28 cellular contexts compared by ENCODE assay signal in the genomic region with DNA sequence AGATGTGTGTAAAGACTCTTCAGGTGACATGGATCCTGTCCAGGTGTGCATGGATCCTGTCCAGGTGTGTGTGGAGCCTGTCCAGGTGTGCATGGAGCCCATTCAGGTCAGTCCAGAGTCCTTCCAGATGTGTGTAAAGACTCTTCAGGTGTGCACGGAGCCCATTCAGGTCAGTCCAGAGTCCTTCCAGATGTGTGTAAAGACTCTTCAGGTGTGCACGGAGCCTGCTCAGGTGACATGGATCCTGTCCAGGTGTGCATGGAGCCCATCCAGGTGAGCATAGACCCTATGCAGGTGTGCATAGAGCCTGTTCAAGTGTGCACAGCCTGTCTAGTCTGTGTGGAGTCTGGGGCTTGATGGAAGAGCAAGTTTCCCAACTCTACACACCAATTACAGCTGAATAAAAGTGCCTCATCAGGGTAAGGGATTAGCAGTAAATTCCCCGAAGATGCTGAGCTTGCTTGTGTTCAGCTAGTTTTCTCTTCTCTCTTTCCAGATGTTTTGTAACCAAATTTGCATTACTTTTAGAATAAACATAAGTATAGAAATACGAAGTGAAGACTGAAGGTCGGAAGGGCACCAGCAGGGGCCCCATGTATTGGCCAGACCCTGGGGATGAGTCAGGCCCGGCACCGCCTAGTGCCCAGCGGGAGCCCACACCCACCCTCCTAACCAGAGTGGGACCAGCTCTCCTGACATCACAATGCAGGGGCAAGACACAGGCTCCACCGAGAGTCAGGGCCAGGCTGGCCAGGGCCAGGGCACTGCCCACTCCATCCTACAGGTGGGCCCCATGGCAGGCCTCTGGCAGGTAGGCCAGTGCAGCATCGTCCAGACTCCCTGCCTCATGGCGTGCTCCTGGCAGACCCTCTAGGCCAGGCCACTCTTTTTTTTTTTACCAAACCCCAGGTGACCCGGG. TPM values are rescaled to one million over a fixed set of nuclear protein-coding genes. Genes with fewer than 3 reads are reported as not detected.
DNase-seq lines count a peak whose midpoint lies in the region; ATAC-seq, FAIRE-seq and TF ChIP-seq lines count a peak whose summit lies in the region.
"Had no signal": no experiment of that assay in that cellular context is flagged by ENCODE, and none has a peak within 500 bp of the region (broad histone marks: within the 10 kb centered on the region; RNA-seq: fewer than 3 reads in every experiment).

No MANE protein-coding gene starts in this region.

- no peak overlapping the region for H3K4me3 ChIP-seq in H7 (ENCODE audit: insufficient read depth, low read depth, low read length)
- no peak overlapping the region for H3K4me3 ChIP-seq in RWPE2 (ENCODE audit: severe bottlenecking)
- no peak overlapping the region for H3K4me3 ChIP-seq in kidney (ENCODE audit: low read length in 2 of 2)
- H3K4me3 ChIP-seq: ascending aorta, pancreas, SK-N-MC, tibial nerve had no signal

- no peak overlapping the region for H3K9ac ChIP-seq in kidney (ENCODE audit: low read length in 2 of 2)

- FAIRE-seq in kidney (lab: Jason Lieb, UNC): no peak
- FAIRE-seq: GM12892, H54, pancreas, RCC 7860 had no signal

- BruUV-seq in Calu3 (replicated peaks; lab: Mats Ljungman, UMichigan): no TSS peak

- intact Hi-C loops in kidney (cut with DNase I): no loop called here
- intact Hi-C loops in Calu3 (cut with micrococcal nuclease; ENCODE audit: unreplicated experiment): no loop called here

- DNase-seq in H7 (peak; percentile 39), RWPE2 (ENCODE audit: low spot score) (peak; percentile 52), kidney (peak; percentile 64), smooth muscle cell of the brain vasculature (ENCODE audit: low read depth, low spot score) (peak; percentile 32), NCI-H526 (lab: John Stamatoyannopoulos, UW) (no peak), cerebellar nuclear complex (lab: John Stamatoyannopoulos, UW) (no peak), Calu3 (no peak)
- DNase-seq: activated CD8-positive, alpha-beta T cell treated with anti-CD3 and anti-CD28 coated beads for 36 hours; activated naive CD4-positive, alpha-beta T cell treated with anti-CD3 and anti-CD28 coated beads, Interleukin-2, amount 10 ng/mL, durations not matched to agents 7 days and 5 days; CD8-positive, alpha-beta memory T cell; DND-41; immature natural killer cell; Karpas-422; NCI-H1105; NCI-H2081 treated with DMSO at 0.1 percent for 48 hours; NCI-H510A treated with DMSO at 0.1 percent for 48 hours; stimulated activated CD4-positive, alpha-beta T cell treated with anti-CD3 and anti-CD28 coated beads, Interleukin-1b, Interleukin-23, amount 100 ng/mL, for 48 hours; stimulated activated naive CD4-positive, alpha-beta T cell had no signal

- H3K36me3 ChIP-seq in H7 (replicated peaks; ENCODE audit: control insufficient read depth, insufficient read depth, low read length) (no peaks in the 10 kb centered on the region), RWPE2 (ENCODE audit: low read depth) (no peaks in the 10 kb centered on the region), kidney (ENCODE audit: control insufficient read depth in 1 of 2, insufficient read depth in 2 of 2, low read length in 2 of 2) (no peaks in the 10 kb centered on the region)
- H3K36me3 ChIP-seq: ascending aorta, pancreas, tibial nerve had no signal

- H3K4me1 ChIP-seq in RWPE2 (ENCODE audit: insufficient read depth, poor library complexity, severe bottlenecking) (no peaks in the 10 kb centered on the region), kidney (ENCODE audit: control insufficient read depth in 1 of 2, insufficient read depth in 1 of 2, low read depth in 1 of 2, low read length in 2 of 2) (no peaks in the 10 kb centered on the region)
- H3K4me1 ChIP-seq: ascending aorta, pancreas had no signal

- H3K9me3 ChIP-seq in RWPE2 (ENCODE audit: severe bottlenecking) (no peaks in the 10 kb centered on the region), kidney (ENCODE audit: control insufficient read depth in 1 of 2, low read length in 2 of 2) (no peaks in the 10 kb centered on the region)
- H3K9me3 ChIP-seq: ascending aorta, pancreas, tibial nerve had no signal

- no peak for TF ChIP-seq CTCF in RWPE2 (IDR thresholded peaks at IDR 0.05; ENCODE audit: poor library complexity, severe bottlenecking)
- no peak for TF ChIP-seq CTCF in kidney (IDR thresholded peaks at IDR 0.05; ENCODE audit: borderline replicate concordance, extremely low read depth, insufficient read depth)
- no peak for TF ChIP-seq CTCF in Calu3 (IDR thresholded peaks at IDR 0.05; ENCODE audit: unreplicated experiment)

- H3K4me3 Mint-ChIP-seq in Calu3 (ENCODE audit: low read depth, unreplicated experiment): no peak overlapping the region
- H3K4me3 Mint-ChIP-seq: activated CD8-positive, alpha-beta T cell treated with anti-CD3 and anti-CD28 coated beads for 36 hours; activated naive CD4-positive, alpha-beta T cell treated with anti-CD3 and anti-CD28 coated beads, Interleukin-2, amount 10 ng/mL, durations not matched to agents 7 days and 5 days; activated T-cell treated with anti-CD3 and anti-CD28 coated beads, Interleukin-2, amount 50 U/mL, for 24 hours; CD8-positive, alpha-beta memory T cell; immature natural killer cell; WTC11 had no signal

- H3K27ac ChIP-seq in RWPE2 (ENCODE audit: poor library complexity, severe bottlenecking): no peak overlapping the region
- H3K27ac ChIP-seq in kidney (ENCODE audit: low read depth in 2 of 2, low read length in 2 of 2): no peak overlapping the region
- H3K27ac ChIP-seq: ascending aorta, pancreas, SK-N-MC, tibial nerve had no signal

- H3K4me1 Mint-ChIP-seq in Calu3 (ENCODE audit: low read depth, unreplicated experiment): no peaks in the 10 kb centered on the region

- no peak overlapping the region for H3K27ac Mint-ChIP-seq in Calu3 (ENCODE audit: unreplicated experiment)
- H3K27ac Mint-ChIP-seq: activated CD8-positive, alpha-beta T cell treated with anti-CD3 and anti-CD28 coated beads for 36 hours; activated naive CD4-positive, alpha-beta T cell treated with anti-CD3 and anti-CD28 coated beads, Interleukin-2, amount 10 ng/mL, durations not matched to agents 7 days and 5 days; activated T-cell treated with anti-CD3 and anti-CD28 coated beads, Interleukin-2, amount 50 U/mL, for 24 hours; CD8-positive, alpha-beta memory T cell; immature natural killer cell; WTC11 had no signal

- peaks cover 32% of the 10 kb centered on the region for H3K27me3 Mint-ChIP-seq in Calu3 (ENCODE audit: unreplicated experiment)

- no peaks in the 10 kb centered on the region for H3K27me3 ChIP-seq in H7 (ENCODE audit: control insufficient read depth, insufficient read depth, low read length)
- no peaks in the 10 kb centered on the region for H3K27me3 ChIP-seq in RWPE2 (ENCODE audit: insufficient read depth, poor library complexity, severe bottlenecking)
- H3K27me3 ChIP-seq: ascending aorta, pancreas, tibial nerve had no signal

- CTCF ChIA-PET in Calu3 (lab: Charles Lee): no interaction called here

- H3K36me3 Mint-ChIP-seq in Calu3 (ENCODE audit: insufficient read depth, unreplicated experiment): peaks cover 6% of the 10 kb centered on the region
- H3K36me3 Mint-ChIP-seq: activated naive CD4-positive, alpha-beta T cell treated with anti-CD3 and anti-CD28 coated beads, Interleukin-2, amount 10 ng/mL, durations not matched to agents 7 days and 5 days; CD8-positive, alpha-beta memory T cell; immature natural killer cell; WTC11 had no signal

- H3K9me3 Mint-ChIP-seq in Calu3 (ENCODE audit: low read depth, unreplicated experiment): no peaks in the 10 kb centered on the region
- H3K9me3 Mint-ChIP-seq: activated CD8-positive, alpha-beta T cell treated with anti-CD3 and anti-CD28 coated beads for 36 hours; activated naive CD4-positive, alpha-beta T cell treated with anti-CD3 and anti-CD28 coated beads, Interleukin-2, amount 10 ng/mL, durations not matched to agents 7 days and 5 days; activated T-cell treated with anti-CD3 and anti-CD28 coated beads, Interleukin-2, amount 50 U/mL, for 24 hours; CD8-positive, alpha-beta memory T cell; immature natural killer cell; WTC11 had no signal

- ATAC-seq in RWPE2 (ENCODE audit: low read depth) (no peak), HG02798 (IDR thresholded peaks at IDR 0.05; ENCODE audit: poor library complexity, unreplicated experiment) (no peak)
- ATAC-seq: activated CD8-positive, alpha-beta T cell treated with anti-CD3 and anti-CD28 coated beads for 36 hours; pancreas; WTC11 had no signal

RNA-seq across cellular contexts. Expression of gene GPC1, which starts 38.6 kb away (rescaled TPM):
- total RNA-seq in H7 (2014; rRNA removed; shearing (Covaris generic)): 28.4 and 32.0 TPM in 2 replicates
- total RNA-seq in kidney: 124 TPM
- 18.4 TPM for polyA plus RNA-seq in kidney (ENCODE audit: insufficient read depth, low read depth, low replicate concordance)
- total RNA-seq in Calu3 (2022): 41.8 and 51.5 TPM in 2 replicates
- polyA plus RNA-seq: immature natural killer cell had no signal

Comparison
In these comparisons a context has a peak if more than half of its experiments do, and no peak if none do; other contexts are left out.
1. DNase-seq: peak in H7 (single experiment), RWPE2 (single experiment), kidney (single experiment) and smooth muscle cell of the brain vasculature (single experiment); none in NCI-H526 (0 of 2), cerebellar nuclear complex (0 of 2) and Calu3 (single experiment).